In genomic region chr4:67702166-67702565, GRCh38 we compare ENCODE assay signal across 9 cellular contexts. TPM values are rescaled to one million over a fixed set of nuclear protein-coding genes. Genes with fewer than 3 reads are reported as not detected.
DNase-seq lines count a peak whose midpoint lies in the region; ATAC-seq and TF ChIP-seq lines count a peak whose summit lies in the region.
"Had no signal": no experiment of that assay in that cellular context is flagged by ENCODE, and none has a peak within 500 bp of the region (broad histone marks: within the 10 kb centered on the region; RNA-seq: fewer than 3 reads in every experiment).

No MANE protein-coding gene starts in this region.

- H3K4me1 ChIP-seq in PC-3 (ENCODE audit: insufficient read depth, low read length) (peaks cover 29% of the 10 kb centered on the region), psoas muscle (peaks cover 13% of the 10 kb centered on the region), Peyer's patch (peaks cover 0 to 13% (median 2%) of the 10 kb centered on the region in 4 donors)

- peak overlapping the region; percentile 99 for H3K27ac Mint-ChIP-seq in T-helper 1 cell treated with Interleukin-12 subunit alpha and Interleukin-12 subunit beta and Interleukin-4 antibody, amounts not matched to agents 30 μg/mL and 1 μg/mL, for 36 hours

- H3K79me2 ChIP-seq in PC-3 (ENCODE audit: low read length): peaks cover 82% of the 10 kb centered on the region

- CTCF ChIA-PET in PC-3 (lab: Charles Lee): interaction anchor here (1.2 kb wide), 1 partner anchor 12 kb away, joined by 4 read pairs; no protein-coding TSS in a partner anchor

- H3K36me3 ChIP-seq in PC-3 (ENCODE audit: low read depth, low read length) (peaks cover 12% of the 10 kb centered on the region; the same call in 1 of the 2 replicates), psoas muscle (ENCODE audit: insufficient read depth in 1 of 2, low read depth in 1 of 2) (no peaks in the 10 kb centered on the region), Peyer's patch (no peaks in the 10 kb centered on the region)

- H3K9ac ChIP-seq in PC-3 (ENCODE audit: low read length): peak overlapping the region; percentile 93

- H3K4me3 ChIP-seq in PC-3 (ENCODE audit: low read length): peak overlapping the region; percentile 86
- peak overlapping the region; percentile 96 for H3K4me3 ChIP-seq in psoas muscle
- H3K4me3 ChIP-seq in Peyer's patch: peak overlapping the region in 1 of 4 donors; percentile 91

- peaks cover 8% of the 10 kb centered on the region; the same call in 1 of the 2 replicates for H3K9me3 ChIP-seq in PC-3 (ENCODE audit: low read length)
- H3K9me3 ChIP-seq in psoas muscle: no peaks in the 10 kb centered on the region
- no peaks in the 10 kb centered on the region for H3K9me3 ChIP-seq in Peyer's patch

- TF ChIP-seq POLR2A in Peyer's patch (IDR thresholded peaks at IDR 0.05): no peak

- H4K20me1 ChIP-seq in PC-3 (ENCODE audit: low read length): no peaks in the 10 kb centered on the region

- peak overlapping the region; percentile 92 for H3K4me2 ChIP-seq in PC-3 (ENCODE audit: low read length)

- no peaks in the 10 kb centered on the region for H3K9me2 ChIP-seq in PC-3 (replicated peaks; ENCODE audit: low read length)

- peak overlapping the region; percentile 98 for H3K4me3 Mint-ChIP-seq in T-helper 1 cell treated with Interleukin-12 subunit alpha and Interleukin-12 subunit beta and Interleukin-4 antibody, amounts not matched to agents 30 μg/mL and 1 μg/mL, for 36 hours

- no peak for TF ChIP-seq CTCF in PC-3 (conservative IDR thresholded peaks at IDR 0.05; ENCODE audit: low read depth, low read length)
- TF ChIP-seq CTCF in psoas muscle (IDR thresholded peaks at IDR 0.05): no peak
- TF ChIP-seq CTCF in Peyer's patch (IDR thresholded peaks at IDR 0.05): no peak

- intact Hi-C loops in PC-3 (cut with micrococcal nuclease): loop anchor here (5.0 kb wide), 1 partner anchor 170 kb away; no protein-coding TSS in a partner anchor
- intact Hi-C loops in psoas muscle (cut with DNase I): loop anchor here (5.0 to 10.0 kb wide), 2 partner anchors 155 to 157 kb away; partner anchors contain the start of gene CENPC (in 2 of the 2)

- BruUV-seq in PC-3 (replicated peaks; lab: Mats Ljungman, UMichigan): no TSS peak

- no peaks in the 10 kb centered on the region for H3F3A ChIP-seq in PC-3 (ENCODE audit: low read length, unreplicated experiment)

- no peaks in the 10 kb centered on the region for H3K27me3 Mint-ChIP-seq in T-helper 1 cell treated with Interleukin-12 subunit alpha and Interleukin-12 subunit beta and Interleukin-4 antibody, amounts not matched to agents 30 μg/mL and 1 μg/mL, for 36 hours (ENCODE audit: low read depth)

- H3K27ac ChIP-seq in PC-3 (ENCODE audit: low read length) (no peak overlapping the region), epithelial cell of prostate (peak overlapping the region; percentile 91), psoas muscle (no peak overlapping the region), Peyer's patch (no peak overlapping the region)

- H3K36me3 Mint-ChIP-seq in T-helper 1 cell treated with Interleukin-12 subunit alpha and Interleukin-12 subunit beta and Interleukin-4 antibody, amounts not matched to agents 30 μg/mL and 1 μg/mL, for 36 hours (ENCODE audit: low read depth): peaks cover 35% of the 10 kb centered on the region

- peaks cover 24% of the 10 kb centered on the region for H3K9me3 Mint-ChIP-seq in T-helper 1 cell treated with Interleukin-12 subunit alpha and Interleukin-12 subunit beta and Interleukin-4 antibody, amounts not matched to agents 30 μg/mL and 1 μg/mL, for 36 hours

- peaks cover 49% of the 10 kb centered on the region for H3K4me1 Mint-ChIP-seq in T-helper 1 cell treated with Interleukin-12 subunit alpha and Interleukin-12 subunit beta and Interleukin-4 antibody, amounts not matched to agents 30 μg/mL and 1 μg/mL, for 36 hours (ENCODE audit: low read depth)

- peak overlapping the region; percentile 76 for H2AFZ ChIP-seq in PC-3 (ENCODE audit: low read length)

- DNase-seq in T-helper 1 cell (no peak), PC-3 (no peak), epithelial cell of prostate (ENCODE audit: low read depth, low spot score) (no peak), psoas muscle (no peak), Peyer's patch (no peak), NCI-H1105 treated with DMSO at 0.1 percent for 48 hours (lab: John Stamatoyannopoulos, UW) (no peak), dermis blood vessel endothelial cell (no peak)

- ATAC-seq in PC-3: no peak
- no peak for ATAC-seq in psoas muscle

- H3K27me3 ChIP-seq in PC-3 (ENCODE audit: low read length): no peaks in the 10 kb centered on the region
- H3K27me3 ChIP-seq in psoas muscle (ENCODE audit: insufficient read depth in 3 of 3, low read length in 2 of 3): no peaks in the 10 kb centered on the region
- no peaks in the 10 kb centered on the region for H3K27me3 ChIP-seq in Peyer's patch

- POLR2A ChIA-PET in PC-3 (lab: Charles Lee; ENCODE audit: unreplicated experiment): interaction anchor here (0.7 kb wide), 1 partner anchor 82 kb away, joined by 20 read pairs; no protein-coding TSS in a partner anchor

- 86 to 91% (median 88%) methylated on average over 2 of the region's 2 CpGs for WGBS in psoas muscle, 3 donors

RNA-seq across cellular contexts. Expression of gene UBA6, which starts 1.2 kb away (rescaled TPM):
- 94.6 and 107 TPM in 2 replicates for total RNA-seq in PC-3 (2014; rRNA removed)
- total RNA-seq in psoas muscle: 10 to 100 TPM; 12.0 to 37.9 (median 23.8) TPM
- 10 to 100 TPM in 1 of 3 donors, 1 to 10 TPM in 2; 3.3 to 14.3 (median 7.5) TPM for polyA plus RNA-seq in psoas muscle
- 10 to 100 TPM; 18.1 to 69.7 (median 43.3) TPM for total RNA-seq in Peyer's patch
- total RNA-seq in dermis blood vessel endothelial cell: 224 and 262 TPM in 2 replicates

RNA-seq across cellular contexts. Expression of gene GNRHR, which starts 52.0 kb away (rescaled TPM):
- not detected in 2 replicates for total RNA-seq in PC-3 (2014; rRNA removed)
- not detected for total RNA-seq in psoas muscle
- polyA plus RNA-seq in psoas muscle: not detected
- not detected for total RNA-seq in Peyer's patch
- total RNA-seq in dermis blood vessel endothelial cell: not detected in 2 replicates
- total RNA-seq: renal cortical epithelial cell had no signal
